Comparison of ENCODE assay signal across 27 cellular contexts in the genomic region with DNA sequence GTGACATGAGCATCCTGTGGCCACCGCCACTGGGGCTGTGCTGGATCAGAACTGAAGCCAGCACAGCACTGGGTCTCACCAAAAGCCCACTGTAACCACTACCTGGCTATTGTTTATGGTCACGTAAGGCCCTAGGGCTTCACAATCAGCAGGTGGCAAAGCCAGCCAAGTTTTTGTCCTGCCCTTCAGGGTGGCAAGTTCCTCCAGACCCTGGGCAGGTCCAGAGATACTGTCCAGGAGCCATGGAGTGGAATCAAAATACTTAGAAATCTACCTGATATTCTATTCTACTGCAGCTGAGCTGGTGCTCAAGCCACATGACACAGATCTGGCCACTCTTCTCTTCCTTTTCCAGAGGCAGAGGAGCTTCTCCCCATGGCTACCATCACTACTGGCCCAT.
"Had no signal": no experiment of that assay in that cellular context is flagged by ENCODE, and none has a peak within 500 bp of the region (broad histone marks: within the 10 kb centered on the region; RNA-seq: fewer than 3 reads in every experiment).

No MANE protein-coding gene starts in this region.

- FAIRE-seq: colon, kidney had no signal

- H3K27me3 ChIP-seq: breast epithelium, gastrocnemius medialis, upper lobe of left lung, vagina had no signal

- H3K36me3 ChIP-seq: breast epithelium, gastrocnemius medialis, lower lobe of right lung, upper lobe of left lung, vagina, WERI-Rb-1 had no signal

- H3K4me1 ChIP-seq: breast epithelium, gastrocnemius medialis, lower lobe of right lung, upper lobe of left lung, vagina had no signal

- ATAC-seq: natural killer cell; stimulated activated naive CD8-positive, alpha-beta T cell treated with anti-CD3 and anti-CD28 coated beads, Interleukin-15, Interleukin-2, amounts not matched to agents 100 U/mL and 50 U/mL, for 24 hours; T-helper 17 cell had no signal

- H3K4me3 Mint-ChIP-seq: activated CD4-positive, alpha-beta memory T cell treated with anti-CD3 and anti-CD28 coated beads for 36 hours; activated CD4-positive, alpha-beta T cell treated with anti-CD3 and anti-CD28 coated beads, Interleukin-2, amount 10 ng/mL, durations not matched to agents 24 days and 14 days; activated naive CD4-positive, alpha-beta T cell treated with anti-CD3 and anti-CD28 coated beads, Interleukin-2, amount 10 ng/mL, durations not matched to agents 7 days and 5 days; activated T-helper 1 cell treated with anti-CD3 and anti-CD28 coated beads, Interleukin-12 subunit alpha, Interleukin-12 subunit beta, Interleukin-2, Interleukin-4 antibody, amounts not matched to agents 30 ng/mL and 10 ng/mL and 1 ng/mL, durations not matched to agents 14 hours and 24 hours and 36 hours; natural killer cell; T-helper 17 cell had no signal

- H3K9me3 ChIP-seq: breast epithelium, gastrocnemius medialis, lower lobe of right lung, upper lobe of left lung, vagina had no signal

- H3K27ac ChIP-seq: breast epithelium, gastrocnemius medialis, lower lobe of right lung, skin epidermis, upper lobe of left lung, vagina, WERI-Rb-1 had no signal

- H3K4me3 ChIP-seq: breast epithelium, gastrocnemius medialis, lower lobe of right lung, skin epidermis, upper lobe of left lung, vagina had no signal

- H3K36me3 Mint-ChIP-seq: activated CD4-positive, alpha-beta memory T cell treated with anti-CD3 and anti-CD28 coated beads for 36 hours; activated naive CD4-positive, alpha-beta T cell treated with anti-CD3 and anti-CD28 coated beads, Interleukin-2, amount 10 ng/mL, durations not matched to agents 7 days and 5 days; natural killer cell had no signal

- DNase-seq: activated CD4-positive, alpha-beta memory T cell treated with anti-CD3 and anti-CD28 coated beads for 36 hours; activated CD4-positive, alpha-beta T cell treated with anti-CD3 and anti-CD28 coated beads, Interleukin-2, amount 10 ng/mL, durations not matched to agents 24 days and 14 days; activated CD4-positive, CD25-positive, alpha-beta regulatory T cell treated with anti-CD3 and anti-CD28 coated beads, Interleukin-2, amount 50 U/mL, for 72 hours; activated CD8-positive, alpha-beta memory T cell treated with anti-CD3 and anti-CD28 coated beads, Interleukin-2, amount 50 U/mL, for 4 hours; activated gamma-delta T cell; activated naive CD4-positive, alpha-beta T cell treated with anti-CD3 and anti-CD28 coated beads, Interleukin-2, amount 10 ng/mL, durations not matched to agents 7 days and 5 days; activated T-cell treated with anti-CD3 and anti-CD28 coated beads, Interleukin-2, amount 50 U/mL, for 1 hour; amniotic stem cell; dermis blood vessel endothelial cell; effector CD8-positive, alpha-beta T cell; gastrocnemius medialis; glutamatergic neuron; lower lobe of right lung; natural killer cell; stimulated activated CD4-positive, alpha-beta T cell treated with anti-CD3 and anti-CD28 coated beads, Interleukin-12 subunit alpha, Interleukin-12 subunit beta, amount 100 ng/mL, for 4 hours; stimulated activated CD4-positive, alpha-beta T cell treated with anti-CD3 and anti-CD28 coated beads, Interleukin-4, amount 100 ng/mL, for 1 hour; stimulated activated naive CD8-positive, alpha-beta T cell treated with anti-CD3 and anti-CD28 coated beads, Interleukin-15, Interleukin-2, amounts not matched to agents 100 U/mL and 50 U/mL, for 24 hours; T-helper 17 cell; T1000; upper lobe of left lung; WERI-Rb-1 had no signal

- H3K4me1 Mint-ChIP-seq: activated CD4-positive, alpha-beta T cell treated with anti-CD3 and anti-CD28 coated beads, Interleukin-2, amount 10 ng/mL, durations not matched to agents 24 days and 14 days; activated naive CD4-positive, alpha-beta T cell treated with anti-CD3 and anti-CD28 coated beads, Interleukin-2, amount 10 ng/mL, durations not matched to agents 7 days and 5 days; natural killer cell; T-helper 17 cell had no signal

- H3K9me3 Mint-ChIP-seq: activated CD4-positive, alpha-beta memory T cell treated with anti-CD3 and anti-CD28 coated beads for 36 hours had no signal

- H3K27me3 Mint-ChIP-seq: activated CD4-positive, alpha-beta T cell treated with anti-CD3 and anti-CD28 coated beads, Interleukin-2, amount 10 ng/mL, durations not matched to agents 24 days and 14 days; activated naive CD4-positive, alpha-beta T cell treated with anti-CD3 and anti-CD28 coated beads, Interleukin-2, amount 10 ng/mL, durations not matched to agents 7 days and 5 days; T-helper 17 cell had no signal

- H3K27ac Mint-ChIP-seq: activated CD4-positive, alpha-beta memory T cell treated with anti-CD3 and anti-CD28 coated beads for 36 hours; activated CD4-positive, alpha-beta T cell treated with anti-CD3 and anti-CD28 coated beads, Interleukin-2, amount 10 ng/mL, durations not matched to agents 24 days and 14 days; activated naive CD4-positive, alpha-beta T cell treated with anti-CD3 and anti-CD28 coated beads, Interleukin-2, amount 10 ng/mL, durations not matched to agents 7 days and 5 days; activated T-helper 1 cell treated with anti-CD3 and anti-CD28 coated beads, Interleukin-12 subunit alpha, Interleukin-12 subunit beta, Interleukin-2, Interleukin-4 antibody, amounts not matched to agents 30 ng/mL and 10 ng/mL and 1 ng/mL, durations not matched to agents 14 hours and 24 hours and 36 hours; natural killer cell; T-helper 17 cell had no signal
